In the genomic region with DNA sequence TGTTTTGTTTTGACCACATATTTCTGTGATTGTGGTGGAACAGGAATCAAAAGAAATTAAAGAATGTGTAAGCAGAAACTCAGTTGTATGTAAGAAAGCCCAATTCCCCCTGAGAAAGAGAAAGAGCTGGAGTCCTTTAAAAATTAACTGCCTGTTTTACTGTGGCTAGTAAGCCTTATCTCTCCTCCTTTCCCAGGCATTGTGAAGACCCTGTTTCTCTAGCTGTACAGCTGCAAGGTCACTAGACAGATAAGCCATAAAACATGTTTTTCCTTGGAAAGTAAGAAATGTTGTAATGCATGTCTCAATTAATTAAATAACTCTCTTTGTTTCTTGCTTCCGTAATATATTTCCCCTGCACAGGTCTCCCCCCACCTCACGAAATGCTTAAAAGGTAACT, we compare ENCODE assay signal across 22 cellular contexts. TPM values are rescaled to one million over a fixed set of nuclear protein-coding genes. Genes with fewer than 3 reads are reported as not detected.
DNase-seq lines count a peak whose midpoint lies in the region; ATAC-seq and TF ChIP-seq lines count a peak whose summit lies in the region.
"Had no signal": no experiment of that assay in that cellular context is flagged by ENCODE, and none has a peak within 500 bp of the region (broad histone marks: within the 10 kb centered on the region; RNA-seq: fewer than 3 reads in every experiment).

No MANE protein-coding gene starts in this region.

- peaks cover 0 to 7% (median 0%) of the 10 kb centered on the region in 5 donors for H3K9me3 Mint-ChIP-seq in CD8-positive, alpha-beta memory T cell
- H3K9me3 Mint-ChIP-seq in mesothelial cell of epicardium: peaks cover 4% of the 10 kb centered on the region
- no peaks in the 10 kb centered on the region for H3K9me3 Mint-ChIP-seq in activated naive CD8-positive, alpha-beta T cell treated with anti-CD3 and anti-CD28 coated beads, Interleukin-2, amount 50 U/mL, for 24 hours

- no peaks in the 10 kb centered on the region for H3K36me3 ChIP-seq in CD8-positive, alpha-beta memory T cell (ENCODE audit: insufficient read depth, low read length)
- H3K36me3 ChIP-seq: BLaER1 had no signal

- no peaks in the 10 kb centered on the region for H3K4me1 ChIP-seq in CD8-positive, alpha-beta memory T cell (ENCODE audit: insufficient read depth, low read length)
- H3K4me1 ChIP-seq: BLaER1 had no signal

- no peak for DNase-seq in CD8-positive, alpha-beta memory T cell
- DNase-seq in erythroblast (lab: John Stamatoyannopoulos, UW) (peak; percentile 11 to 56), mesothelial cell of epicardium (ENCODE audit: low spot score in 2 of 2, unreplicated experiment in 2 of 2) (no peak), GOT3 (lab: John Stamatoyannopoulos, UW) (no peak)
- no peak for DNase-seq in activated naive CD8-positive, alpha-beta T cell treated with anti-CD3 and anti-CD28 coated beads, Interleukin-2, amount 50 U/mL, for 24 hours
- DNase-seq: CD4-positive, CD25-positive, alpha-beta regulatory T cell; CD8-positive, alpha-beta T cell; DMS 273 treated with DMSO at 0.1 percent for 48 hours; DMS79; EL; GDM1; GM23248; H9 had no signal

- H3K36me3 Mint-ChIP-seq in CD8-positive, alpha-beta memory T cell: no peaks in the 10 kb centered on the region
- H3K36me3 Mint-ChIP-seq in mesothelial cell of epicardium: no peaks in the 10 kb centered on the region
- H3K36me3 Mint-ChIP-seq in activated naive CD8-positive, alpha-beta T cell treated with anti-CD3 and anti-CD28 coated beads, Interleukin-2, amount 50 U/mL, for 24 hours (ENCODE audit: low read depth): no peaks in the 10 kb centered on the region
- H3K36me3 Mint-ChIP-seq: CD4-positive, CD25-positive, alpha-beta regulatory T cell; CD8-positive, alpha-beta T cell had no signal

- H3K4me3 ChIP-seq in CD8-positive, alpha-beta memory T cell (ENCODE audit: low read length): no peak overlapping the region
- H3K4me3 ChIP-seq: BLaER1, GM12878, GM23248 had no signal

- no peaks in the 10 kb centered on the region for H3K9me3 ChIP-seq in CD8-positive, alpha-beta memory T cell (ENCODE audit: low read length)
- H3K9me3 ChIP-seq: BLaER1 had no signal

- ATAC-seq in HG03175 (IDR thresholded peaks at IDR 0.05; ENCODE audit: unreplicated experiment): no peak
- no peak for ATAC-seq in activated naive CD8-positive, alpha-beta T cell treated with anti-CD3 and anti-CD28 coated beads, Interleukin-2, amount 50 U/mL, for 24 hours
- ATAC-seq: CD8-positive, alpha-beta T cell; GM12878; HCT116 had no signal

- H3K27ac ChIP-seq in CD8-positive, alpha-beta memory T cell (ENCODE audit: low read depth, low read length): peak overlapping the region; percentile 43
- H3K27ac ChIP-seq: 22Rv1, BLaER1, C4-2B, GM23248 had no signal

- no peaks in the 10 kb centered on the region for H3K27me3 ChIP-seq in CD8-positive, alpha-beta memory T cell (ENCODE audit: insufficient read depth, low read length, poor library complexity, severe bottlenecking)
- H3K27me3 ChIP-seq: BLaER1 had no signal

- CTCF ChIA-PET in CD8-positive, alpha-beta memory T cell (lab: Charles Lee): no interaction called here

- no peaks in the 10 kb centered on the region for H3K4me1 Mint-ChIP-seq in CD8-positive, alpha-beta memory T cell
- peaks cover 8% of the 10 kb centered on the region for H3K4me1 Mint-ChIP-seq in mesothelial cell of epicardium
- H3K4me1 Mint-ChIP-seq in activated naive CD8-positive, alpha-beta T cell treated with anti-CD3 and anti-CD28 coated beads, Interleukin-2, amount 50 U/mL, for 24 hours: no peaks in the 10 kb centered on the region
- H3K4me1 Mint-ChIP-seq: B cell; CD4-positive, CD25-positive, alpha-beta regulatory T cell had no signal

- H3K27me3 Mint-ChIP-seq in CD8-positive, alpha-beta memory T cell: peaks cover 14 to 49% of the 10 kb centered on the region in 2 donors
- peaks cover 17% of the 10 kb centered on the region for H3K27me3 Mint-ChIP-seq in mesothelial cell of epicardium (ENCODE audit: low read depth)
- peaks cover 7% of the 10 kb centered on the region for H3K27me3 Mint-ChIP-seq in activated naive CD8-positive, alpha-beta T cell treated with anti-CD3 and anti-CD28 coated beads, Interleukin-2, amount 50 U/mL, for 24 hours

- no peak for TF ChIP-seq POLR2A in erythroblast (IDR thresholded peaks at IDR 0.05; ENCODE audit: low read length)

- POLR2A ChIA-PET in CD8-positive, alpha-beta memory T cell (lab: Charles Lee): no interaction called here

- H3K4me3 Mint-ChIP-seq in CD8-positive, alpha-beta memory T cell: no peak overlapping the region
- no peak overlapping the region for H3K4me3 Mint-ChIP-seq in mesothelial cell of epicardium
- H3K4me3 Mint-ChIP-seq in activated naive CD8-positive, alpha-beta T cell treated with anti-CD3 and anti-CD28 coated beads, Interleukin-2, amount 50 U/mL, for 24 hours: no peak overlapping the region
- H3K4me3 Mint-ChIP-seq: B cell; CD4-positive, CD25-positive, alpha-beta regulatory T cell; CD8-positive, alpha-beta T cell; H9 had no signal

- no peak overlapping the region for H3K27ac Mint-ChIP-seq in CD8-positive, alpha-beta memory T cell
- H3K27ac Mint-ChIP-seq in mesothelial cell of epicardium: peak overlapping the region; percentile 31
- H3K27ac Mint-ChIP-seq in activated naive CD8-positive, alpha-beta T cell treated with anti-CD3 and anti-CD28 coated beads, Interleukin-2, amount 50 U/mL, for 24 hours: no peak overlapping the region
- H3K27ac Mint-ChIP-seq: B cell; CD4-positive, CD25-positive, alpha-beta regulatory T cell; CD8-positive, alpha-beta T cell; H9 had no signal

- no peak for TF ChIP-seq CTCF in mesothelial cell of epicardium (IDR thresholded peaks at IDR 0.05; ENCODE audit: unreplicated experiment)

RNA-seq across cellular contexts. Expression of a gene that starts 53.5 kb away (rescaled TPM):
- not detected for total RNA-seq in CD8-positive, alpha-beta memory T cell
- polyA plus RNA-seq in CD8-positive, alpha-beta memory T cell: 0.29 TPM
- total RNA-seq in mesothelial cell of epicardium: 0.13 to 0.35 TPM (median 0.16 TPM) in 3 replicates
- total RNA-seq: CD4-positive, CD25-positive, alpha-beta regulatory T cell; CD8-positive, alpha-beta T cell; GM23248; H4 had no signal
- polyA plus RNA-seq: AG04450, GM23248 had no signal

Comparison
In these comparisons a context has a peak if more than half of its experiments do, and no peak if none do; other contexts are left out.
1. DNase-seq: peak in erythroblast (2 of 2); none in CD8-positive, alpha-beta memory T cell (0 of 5), mesothelial cell of epicardium (0 of 2), GOT3 (single experiment) and activated naive CD8-positive, alpha-beta T cell treated with anti-CD3 and anti-CD28 coated beads, Interleukin-2, amount 50 U/mL, for 24 hours (single experiment).